24 cellular contexts compared by ENCODE assay signal in genomic region chr3:193729601-193730000, GRCh38.
"Had no signal": no experiment of that assay in that cellular context is flagged by ENCODE, and none has a peak within 500 bp of the region (broad histone marks: within the 10 kb centered on the region; RNA-seq: fewer than 3 reads in every experiment).

No MANE protein-coding gene starts in this region.

- H3K9ac ChIP-seq: KMS-11 had no signal

- H3K9me3 Mint-ChIP-seq: IgD-negative memory B cell had no signal

- DNase-seq: Kasumi-1; MV-4-11; NCI-H1048; NCI-H1105; NCI-H1436 treated with DMSO at 0.1 percent for 48 hours; NCI-H1694 treated with DMSO at 0.1 percent for 48 hours; NCI-H1930; NCI-H2081; NCI-H2107; NCI-H2227 treated with DMSO at 0.1 percent for 48 hours; NCI-H524; NCI-H526 treated with DMSO at 0.1 percent for 48 hours; NCI-H748 treated with DMSO at 0.1 percent for 48 hours; NK-92 treated with Interleukin-12 subunit alpha and Interleukin-12 subunit beta, amount 100 ng/mL, for 24 hours; OCI-M1; PC-9; Peyer's patch; SHP77 treated with DMSO at 0.1 percent for 48 hours; SJCRH30 had no signal

- ATAC-seq: K562, Right ventricle myocardium inferior, SK-N-SH treated with all-trans-retinoic acid at 6 μM for 48 hours had no signal

- H3K4me3 ChIP-seq: K562, PC-9, Peyer's patch, SJCRH30 had no signal

- H3K9me3 ChIP-seq: Peyer's patch, SJCRH30 had no signal

- H3K36me3 Mint-ChIP-seq: IgD-negative memory B cell had no signal

- H3K27ac ChIP-seq: KMS-11, PC-9, Peyer's patch, SJCRH30 had no signal

- H2AFZ ChIP-seq: PC-9 had no signal

- H3K27me3 ChIP-seq: Peyer's patch had no signal

- H3K4me2 ChIP-seq: KMS-11, PC-9 had no signal

- H3K36me3 ChIP-seq: Peyer's patch, SJCRH30 had no signal

- H3K4me1 ChIP-seq: Peyer's patch, SJCRH30 had no signal
